Comparison of ENCODE assay signal across 1 cellular context in the genomic region with DNA sequence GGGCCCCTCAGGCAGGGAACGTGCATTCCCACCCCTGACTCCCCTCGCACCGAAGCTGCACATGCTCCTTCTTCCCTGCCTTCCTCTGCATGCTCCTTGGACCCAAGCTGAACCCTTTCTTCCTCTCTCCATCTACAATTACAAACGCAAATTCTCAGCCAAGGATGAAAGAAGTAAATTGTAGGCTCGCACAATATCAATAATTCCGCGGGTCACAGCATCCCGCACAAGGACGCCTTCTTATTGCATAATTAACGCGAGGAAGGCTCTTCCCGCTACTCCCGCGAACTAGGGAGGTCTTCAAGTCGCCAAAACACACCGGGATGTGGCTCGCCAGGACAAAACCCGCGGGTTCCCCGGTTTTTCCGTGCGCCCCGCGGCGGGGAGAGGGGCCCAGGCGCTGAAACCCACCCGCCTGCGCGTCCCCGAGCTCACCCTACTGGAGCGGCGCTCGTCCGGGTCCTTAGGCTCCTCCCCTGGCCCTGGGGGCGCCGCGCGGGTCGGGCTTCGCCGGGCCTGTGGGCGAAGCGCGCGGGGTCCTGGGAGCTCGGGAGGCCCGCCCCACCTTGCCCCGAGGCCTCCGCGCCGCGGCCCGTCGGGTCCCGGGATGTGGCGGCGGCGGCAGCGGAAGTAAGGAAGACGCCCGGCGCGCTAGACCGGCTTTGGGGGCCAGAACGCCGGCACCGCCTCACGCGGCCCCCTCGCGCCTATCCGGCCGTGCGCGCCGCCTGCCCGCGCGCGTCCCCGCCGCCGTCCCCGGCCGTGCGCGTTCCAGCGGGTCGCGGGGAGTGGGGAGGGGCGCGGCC.
A peak's percentile ranks its signal among the peaks of the same experiment; 100 is the strongest.
TF ChIP-seq lines count a peak whose summit lies in the region.

A gene with protein sequence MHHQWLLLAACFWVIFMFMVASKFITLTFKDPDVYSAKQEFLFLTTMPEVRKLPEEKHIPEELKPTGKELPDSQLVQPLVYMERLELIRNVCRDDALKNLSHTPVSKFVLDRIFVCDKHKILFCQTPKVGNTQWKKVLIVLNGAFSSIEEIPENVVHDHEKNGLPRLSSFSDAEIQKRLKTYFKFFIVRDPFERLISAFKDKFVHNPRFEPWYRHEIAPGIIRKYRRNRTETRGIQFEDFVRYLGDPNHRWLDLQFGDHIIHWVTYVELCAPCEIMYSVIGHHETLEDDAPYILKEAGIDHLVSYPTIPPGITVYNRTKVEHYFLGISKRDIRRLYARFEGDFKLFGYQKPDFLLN (minus strand): TSS at position 730 of the 806 bp plus-strand sequence. CDS start 10,993 bp downstream, outside the sequence.

TF ChIP-seq in K562, 482 proteins besides CTCF, POLR2A, EP300 and RAD21 (continued from another document and continues in another):
- TF ChIP-seq, protein P1, sequence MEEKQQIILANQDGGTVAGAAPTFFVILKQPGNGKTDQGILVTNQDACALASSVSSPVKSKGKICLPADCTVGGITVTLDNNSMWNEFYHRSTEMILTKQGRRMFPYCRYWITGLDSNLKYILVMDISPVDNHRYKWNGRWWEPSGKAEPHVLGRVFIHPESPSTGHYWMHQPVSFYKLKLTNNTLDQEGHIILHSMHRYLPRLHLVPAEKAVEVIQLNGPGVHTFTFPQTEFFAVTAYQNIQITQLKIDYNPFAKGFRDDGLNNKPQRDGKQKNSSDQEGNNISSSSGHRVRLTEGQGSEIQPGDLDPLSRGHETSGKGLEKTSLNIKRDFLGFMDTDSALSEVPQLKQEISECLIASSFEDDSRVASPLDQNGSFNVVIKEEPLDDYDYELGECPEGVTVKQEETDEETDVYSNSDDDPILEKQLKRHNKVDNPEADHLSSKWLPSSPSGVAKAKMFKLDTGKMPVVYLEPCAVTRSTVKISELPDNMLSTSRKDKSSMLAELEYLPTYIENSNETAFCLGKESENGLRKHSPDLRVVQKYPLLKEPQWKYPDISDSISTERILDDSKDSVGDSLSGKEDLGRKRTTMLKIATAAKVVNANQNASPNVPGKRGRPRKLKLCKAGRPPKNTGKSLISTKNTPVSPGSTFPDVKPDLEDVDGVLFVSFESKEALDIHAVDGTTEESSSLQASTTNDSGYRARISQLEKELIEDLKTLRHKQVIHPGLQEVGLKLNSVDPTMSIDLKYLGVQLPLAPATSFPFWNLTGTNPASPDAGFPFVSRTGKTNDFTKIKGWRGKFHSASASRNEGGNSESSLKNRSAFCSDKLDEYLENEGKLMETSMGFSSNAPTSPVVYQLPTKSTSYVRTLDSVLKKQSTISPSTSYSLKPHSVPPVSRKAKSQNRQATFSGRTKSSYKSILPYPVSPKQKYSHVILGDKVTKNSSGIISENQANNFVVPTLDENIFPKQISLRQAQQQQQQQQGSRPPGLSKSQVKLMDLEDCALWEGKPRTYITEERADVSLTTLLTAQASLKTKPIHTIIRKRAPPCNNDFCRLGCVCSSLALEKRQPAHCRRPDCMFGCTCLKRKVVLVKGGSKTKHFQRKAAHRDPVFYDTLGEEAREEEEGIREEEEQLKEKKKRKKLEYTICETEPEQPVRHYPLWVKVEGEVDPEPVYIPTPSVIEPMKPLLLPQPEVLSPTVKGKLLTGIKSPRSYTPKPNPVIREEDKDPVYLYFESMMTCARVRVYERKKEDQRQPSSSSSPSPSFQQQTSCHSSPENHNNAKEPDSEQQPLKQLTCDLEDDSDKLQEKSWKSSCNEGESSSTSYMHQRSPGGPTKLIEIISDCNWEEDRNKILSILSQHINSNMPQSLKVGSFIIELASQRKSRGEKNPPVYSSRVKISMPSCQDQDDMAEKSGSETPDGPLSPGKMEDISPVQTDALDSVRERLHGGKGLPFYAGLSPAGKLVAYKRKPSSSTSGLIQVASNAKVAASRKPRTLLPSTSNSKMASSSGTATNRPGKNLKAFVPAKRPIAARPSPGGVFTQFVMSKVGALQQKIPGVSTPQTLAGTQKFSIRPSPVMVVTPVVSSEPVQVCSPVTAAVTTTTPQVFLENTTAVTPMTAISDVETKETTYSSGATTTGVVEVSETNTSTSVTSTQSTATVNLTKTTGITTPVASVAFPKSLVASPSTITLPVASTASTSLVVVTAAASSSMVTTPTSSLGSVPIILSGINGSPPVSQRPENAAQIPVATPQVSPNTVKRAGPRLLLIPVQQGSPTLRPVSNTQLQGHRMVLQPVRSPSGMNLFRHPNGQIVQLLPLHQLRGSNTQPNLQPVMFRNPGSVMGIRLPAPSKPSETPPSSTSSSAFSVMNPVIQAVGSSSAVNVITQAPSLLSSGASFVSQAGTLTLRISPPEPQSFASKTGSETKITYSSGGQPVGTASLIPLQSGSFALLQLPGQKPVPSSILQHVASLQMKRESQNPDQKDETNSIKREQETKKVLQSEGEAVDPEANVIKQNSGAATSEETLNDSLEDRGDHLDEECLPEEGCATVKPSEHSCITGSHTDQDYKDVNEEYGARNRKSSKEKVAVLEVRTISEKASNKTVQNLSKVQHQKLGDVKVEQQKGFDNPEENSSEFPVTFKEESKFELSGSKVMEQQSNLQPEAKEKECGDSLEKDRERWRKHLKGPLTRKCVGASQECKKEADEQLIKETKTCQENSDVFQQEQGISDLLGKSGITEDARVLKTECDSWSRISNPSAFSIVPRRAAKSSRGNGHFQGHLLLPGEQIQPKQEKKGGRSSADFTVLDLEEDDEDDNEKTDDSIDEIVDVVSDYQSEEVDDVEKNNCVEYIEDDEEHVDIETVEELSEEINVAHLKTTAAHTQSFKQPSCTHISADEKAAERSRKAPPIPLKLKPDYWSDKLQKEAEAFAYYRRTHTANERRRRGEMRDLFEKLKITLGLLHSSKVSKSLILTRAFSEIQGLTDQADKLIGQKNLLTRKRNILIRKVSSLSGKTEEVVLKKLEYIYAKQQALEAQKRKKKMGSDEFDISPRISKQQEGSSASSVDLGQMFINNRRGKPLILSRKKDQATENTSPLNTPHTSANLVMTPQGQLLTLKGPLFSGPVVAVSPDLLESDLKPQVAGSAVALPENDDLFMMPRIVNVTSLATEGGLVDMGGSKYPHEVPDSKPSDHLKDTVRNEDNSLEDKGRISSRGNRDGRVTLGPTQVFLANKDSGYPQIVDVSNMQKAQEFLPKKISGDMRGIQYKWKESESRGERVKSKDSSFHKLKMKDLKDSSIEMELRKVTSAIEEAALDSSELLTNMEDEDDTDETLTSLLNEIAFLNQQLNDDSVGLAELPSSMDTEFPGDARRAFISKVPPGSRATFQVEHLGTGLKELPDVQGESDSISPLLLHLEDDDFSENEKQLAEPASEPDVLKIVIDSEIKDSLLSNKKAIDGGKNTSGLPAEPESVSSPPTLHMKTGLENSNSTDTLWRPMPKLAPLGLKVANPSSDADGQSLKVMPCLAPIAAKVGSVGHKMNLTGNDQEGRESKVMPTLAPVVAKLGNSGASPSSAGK (IDR thresholded peaks at IDR 0.05) = peak; percentile 84
- TF ChIP-seq GABPA (tag; conservative IDR thresholded peaks at IDR 0.05; ENCODE audit: low read depth) = peak; percentile 64
- TF ChIP-seq CCNT2 (IDR thresholded peaks at IDR 0.05; ENCODE audit: borderline replicate concordance, extremely low read depth, insufficient read length, low read depth, low read length) = peak; percentile 48
- TF ChIP-seq POLR2AphosphoS5 (IDR thresholded peaks at IDR 0.05; ENCODE audit: control insufficient read depth, insufficient read depth, low read depth, low read length) = peak; percentile 63; the same call in 1 of the 2 replicates
- TF ChIP-seq PHB (CRISPR knock-in tag; IDR thresholded peaks at IDR 0.05) = no peak
- 0 out of 2 replicates have a peak, but pooled peaks have one; percentile 61 for TF ChIP-seq ERF (CRISPR knock-in tag; IDR thresholded peaks at IDR 0.05)
- TF ChIP-seq PHF8 (IDR thresholded peaks at IDR 0.05; ENCODE audit: borderline replicate concordance, low read length) = peak; percentile 82; the same call in 1 of the 2 replicates
- peak; percentile 77 for TF ChIP-seq L3MBTL2 (IDR thresholded peaks at IDR 0.05)
- TF ChIP-seq, protein P2, sequence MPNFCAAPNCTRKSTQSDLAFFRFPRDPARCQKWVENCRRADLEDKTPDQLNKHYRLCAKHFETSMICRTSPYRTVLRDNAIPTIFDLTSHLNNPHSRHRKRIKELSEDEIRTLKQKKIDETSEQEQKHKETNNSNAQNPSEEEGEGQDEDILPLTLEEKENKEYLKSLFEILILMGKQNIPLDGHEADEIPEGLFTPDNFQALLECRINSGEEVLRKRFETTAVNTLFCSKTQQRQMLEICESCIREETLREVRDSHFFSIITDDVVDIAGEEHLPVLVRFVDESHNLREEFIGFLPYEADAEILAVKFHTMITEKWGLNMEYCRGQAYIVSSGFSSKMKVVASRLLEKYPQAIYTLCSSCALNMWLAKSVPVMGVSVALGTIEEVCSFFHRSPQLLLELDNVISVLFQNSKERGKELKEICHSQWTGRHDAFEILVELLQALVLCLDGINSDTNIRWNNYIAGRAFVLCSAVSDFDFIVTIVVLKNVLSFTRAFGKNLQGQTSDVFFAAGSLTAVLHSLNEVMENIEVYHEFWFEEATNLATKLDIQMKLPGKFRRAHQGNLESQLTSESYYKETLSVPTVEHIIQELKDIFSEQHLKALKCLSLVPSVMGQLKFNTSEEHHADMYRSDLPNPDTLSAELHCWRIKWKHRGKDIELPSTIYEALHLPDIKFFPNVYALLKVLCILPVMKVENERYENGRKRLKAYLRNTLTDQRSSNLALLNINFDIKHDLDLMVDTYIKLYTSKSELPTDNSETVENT (CRISPR knock-in tag; IDR thresholded peaks at IDR 0.05) = peak; percentile 15; the same call in 1 of the 2 replicates
- TF ChIP-seq, protein P3, sequence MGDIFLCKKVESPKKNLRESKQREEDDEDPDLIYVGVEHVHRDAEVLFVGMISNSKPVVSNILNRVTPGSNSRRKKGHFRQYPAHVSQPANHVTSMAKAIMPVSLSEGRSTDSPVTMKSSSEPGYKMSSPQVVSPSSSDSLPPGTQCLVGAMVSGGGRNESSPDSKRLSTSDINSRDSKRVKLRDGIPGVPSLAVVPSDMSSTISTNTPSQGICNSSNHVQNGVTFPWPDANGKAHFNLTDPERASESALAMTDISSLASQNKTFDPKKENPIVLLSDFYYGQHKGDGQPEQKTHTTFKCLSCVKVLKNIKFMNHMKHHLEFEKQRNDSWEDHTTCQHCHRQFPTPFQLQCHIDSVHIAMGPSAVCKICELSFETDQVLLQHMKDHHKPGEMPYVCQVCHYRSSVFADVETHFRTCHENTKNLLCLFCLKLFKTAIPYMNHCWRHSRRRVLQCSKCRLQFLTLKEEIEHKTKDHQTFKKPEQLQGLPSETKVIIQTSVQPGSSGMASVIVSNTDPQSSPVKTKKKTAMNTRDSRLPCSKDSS (IDR thresholded peaks at IDR 0.05; ENCODE audit: low read depth, partially characterized antibody) = no peak
- TF ChIP-seq, protein P4, sequence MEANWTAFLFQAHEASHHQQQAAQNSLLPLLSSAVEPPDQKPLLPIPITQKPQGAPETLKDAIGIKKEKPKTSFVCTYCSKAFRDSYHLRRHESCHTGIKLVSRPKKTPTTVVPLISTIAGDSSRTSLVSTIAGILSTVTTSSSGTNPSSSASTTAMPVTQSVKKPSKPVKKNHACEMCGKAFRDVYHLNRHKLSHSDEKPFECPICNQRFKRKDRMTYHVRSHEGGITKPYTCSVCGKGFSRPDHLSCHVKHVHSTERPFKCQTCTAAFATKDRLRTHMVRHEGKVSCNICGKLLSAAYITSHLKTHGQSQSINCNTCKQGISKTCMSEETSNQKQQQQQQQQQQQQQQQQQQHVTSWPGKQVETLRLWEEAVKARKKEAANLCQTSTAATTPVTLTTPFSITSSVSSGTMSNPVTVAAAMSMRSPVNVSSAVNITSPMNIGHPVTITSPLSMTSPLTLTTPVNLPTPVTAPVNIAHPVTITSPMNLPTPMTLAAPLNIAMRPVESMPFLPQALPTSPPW (CRISPR knock-in tag; IDR thresholded peaks at IDR 0.05) = peak; percentile 84
- no peak for TF ChIP-seq NR2C2 (CRISPR knock-in tag; IDR thresholded peaks at IDR 0.05)
- peak; percentile 71; the same call in 1 of the 2 replicates for TF ChIP-seq NR2C2 (tag; IDR thresholded peaks at IDR 0.05)
- peak; percentile 88 for TF ChIP-seq CTBP1 (IDR thresholded peaks at IDR 0.05; ENCODE audit: borderline replicate concordance)
- TF ChIP-seq EP400 (IDR thresholded peaks at IDR 0.05) = peak; percentile 65
- TF ChIP-seq SRSF3 (IDR thresholded peaks at IDR 0.05; ENCODE audit: insufficient read depth, low read length) = no peak
- TF ChIP-seq SAP30 (IDR thresholded peaks at IDR 0.05; ENCODE audit: borderline replicate concordance, insufficient read depth, low read depth, low read length, poor library complexity, severe bottlenecking) = no peak
- TF ChIP-seq, protein P5, sequence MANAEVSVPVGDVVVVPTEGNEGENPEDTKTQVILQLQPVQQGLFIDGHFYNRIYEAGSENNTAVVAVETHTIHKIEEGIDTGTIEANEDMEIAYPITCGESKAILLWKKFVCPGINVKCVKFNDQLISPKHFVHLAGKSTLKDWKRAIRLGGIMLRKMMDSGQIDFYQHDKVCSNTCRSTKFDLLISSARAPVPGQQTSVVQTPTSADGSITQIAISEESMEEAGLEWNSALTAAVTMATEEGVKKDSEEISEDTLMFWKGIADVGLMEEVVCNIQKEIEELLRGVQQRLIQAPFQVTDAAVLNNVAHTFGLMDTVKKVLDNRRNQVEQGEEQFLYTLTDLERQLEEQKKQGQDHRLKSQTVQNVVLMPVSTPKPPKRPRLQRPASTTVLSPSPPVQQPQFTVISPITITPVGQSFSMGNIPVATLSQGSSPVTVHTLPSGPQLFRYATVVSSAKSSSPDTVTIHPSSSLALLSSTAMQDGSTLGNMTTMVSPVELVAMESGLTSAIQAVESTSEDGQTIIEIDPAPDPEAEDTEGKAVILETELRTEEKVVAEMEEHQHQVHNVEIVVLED (CRISPR knock-in tag; IDR thresholded peaks at IDR 0.05) = peak; percentile 83
- 0 out of 2 replicates have a peak, but pooled peaks have one; percentile 30 for TF ChIP-seq KLF1 (tag; IDR thresholded peaks at IDR 0.05)
- peak; percentile 93 for TF ChIP-seq RB1 (IDR thresholded peaks at IDR 0.05; ENCODE audit: low read depth)
- peak in 1 of 2 experiments; percentile 75; a peak in 3 of 4 replicates for TF ChIP-seq MAZ (CRISPR knock-in tag; conservative IDR thresholded peaks at IDR 0.05 in 1 of 2, IDR thresholded peaks at IDR 0.05 in 1 of 2)
- peak; percentile 70 for TF ChIP-seq POLR2H (tag; IDR thresholded peaks at IDR 0.05; ENCODE audit: low read depth)
- TF ChIP-seq, protein P6, sequence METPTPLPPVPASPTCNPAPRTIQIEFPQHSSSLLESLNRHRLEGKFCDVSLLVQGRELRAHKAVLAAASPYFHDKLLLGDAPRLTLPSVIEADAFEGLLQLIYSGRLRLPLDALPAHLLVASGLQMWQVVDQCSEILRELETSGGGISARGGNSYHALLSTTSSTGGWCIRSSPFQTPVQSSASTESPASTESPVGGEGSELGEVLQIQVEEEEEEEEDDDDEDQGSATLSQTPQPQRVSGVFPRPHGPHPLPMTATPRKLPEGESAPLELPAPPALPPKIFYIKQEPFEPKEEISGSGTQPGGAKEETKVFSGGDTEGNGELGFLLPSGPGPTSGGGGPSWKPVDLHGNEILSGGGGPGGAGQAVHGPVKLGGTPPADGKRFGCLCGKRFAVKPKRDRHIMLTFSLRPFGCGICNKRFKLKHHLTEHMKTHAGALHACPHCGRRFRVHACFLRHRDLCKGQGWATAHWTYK (CRISPR knock-in tag; IDR thresholded peaks at IDR 0.05) = peak; percentile 48; the same call in 1 of the 2 replicates
- TF ChIP-seq GATAD2B (IDR thresholded peaks at IDR 0.05; ENCODE audit: borderline replicate concordance) = peak; percentile 97; the same call in 1 of the 2 replicates
- peak; percentile 92 for TF ChIP-seq CEBPB (tag; IDR thresholded peaks at IDR 0.05)
- TF ChIP-seq DMBX1 (CRISPR knock-in tag; IDR thresholded peaks at IDR 0.05; ENCODE audit: borderline replicate concordance) = peak; percentile 81; the same call in 1 of the 2 replicates
- TF ChIP-seq YY1 (IDR thresholded peaks at IDR 0.05; ENCODE audit: borderline replicate concordance in 1 of 3, control insufficient read depth in 1 of 3, extremely low read depth in 1 of 3, insufficient read depth in 3 of 3, insufficient read length in 1 of 3, insufficient replicate concordance in 2 of 3, low read depth in 1 of 3, low read length in 2 of 3) = peak in 1 of 3 experiments; percentile 10
